18 cellular contexts compared by ENCODE assay signal in genomic region chr13:105979586-105979985, GRCh38.
DNase-seq lines count a peak whose midpoint lies in the region; ATAC-seq, FAIRE-seq and TF ChIP-seq lines count a peak whose summit lies in the region.
"Had no signal": no experiment of that assay in that cellular context is flagged by ENCODE, and none has a peak within 500 bp of the region (broad histone marks: within the 10 kb centered on the region; RNA-seq: fewer than 3 reads in every experiment).

No MANE protein-coding gene starts in this region.

- peak; percentile 86 for ATAC-seq in Panc1
- peak; percentile 13 for ATAC-seq in stimulated activated effector memory CD8-positive, alpha-beta T cell treated with anti-CD3 and anti-CD28 coated beads, Interleukin-12 subunit alpha, Interleukin-12 subunit beta, amount 100 ng/mL, for 72 hours
- ATAC-seq in HG03175 (IDR thresholded peaks at IDR 0.05; ENCODE audit: unreplicated experiment) = no peak
- no peak for ATAC-seq in GM19023 (IDR thresholded peaks at IDR 0.05; ENCODE audit: unreplicated experiment)
- ATAC-seq: activated CD8-positive, alpha-beta memory T cell treated with anti-CD3 and anti-CD28 coated beads, Interleukin-2, amount 10 ng/mL, durations not matched to agents 7 days and 5 days; GM12878; HCT116; heart left ventricle had no signal

- DNase-seq in NCI-H1930 (lab: John Stamatoyannopoulos, UW) = peak; percentile 44 to 61
- no peak for DNase-seq in Panc1 (ENCODE audit: low read depth, low spot score)
- no peak for DNase-seq in keratinocyte (ENCODE audit: low read depth, low spot score)
- DNase-seq in stimulated activated effector memory CD8-positive, alpha-beta T cell treated with anti-CD3 and anti-CD28 coated beads, Interleukin-12 subunit alpha, Interleukin-12 subunit beta, amount 100 ng/mL, for 72 hours (ENCODE audit: low spot score in 2 of 2) = no peak
- DNase-seq in AG08396 (ENCODE audit: low spot score) = no peak
- DNase-seq in spleen = no peak
- DNase-seq: activated CD8-positive, alpha-beta memory T cell treated with anti-CD3 and anti-CD28 coated beads, Interleukin-2, amount 10 ng/mL, durations not matched to agents 7 days and 5 days; adrenal gland; endodermal cell; heart left ventricle; NCI-H2227 treated with DMSO at 0.1 percent for 48 hours; SHP77; sigmoid colon had no signal

- H3K4me1 Mint-ChIP-seq in stimulated activated effector memory CD8-positive, alpha-beta T cell treated with anti-CD3 and anti-CD28 coated beads, Interleukin-12 subunit alpha, Interleukin-12 subunit beta, amount 100 ng/mL, for 72 hours = no peaks in the 10 kb centered on the region
- H3K4me1 Mint-ChIP-seq: activated CD8-positive, alpha-beta memory T cell treated with anti-CD3 and anti-CD28 coated beads, Interleukin-2, amount 10 ng/mL, durations not matched to agents 7 days and 5 days; IgD-negative memory B cell had no signal

- H3K9me3 Mint-ChIP-seq in stimulated activated effector memory CD8-positive, alpha-beta T cell treated with anti-CD3 and anti-CD28 coated beads, Interleukin-12 subunit alpha, Interleukin-12 subunit beta, amount 100 ng/mL, for 72 hours = peaks cover 3% of the 10 kb centered on the region

- intact Hi-C loops in Panc1 (cut with micrococcal nuclease; ENCODE audit: unreplicated experiment) (no loop called here), spleen (cut with DNase I; ENCODE audit: low total_unique reads) (no loop called here)

- no peak for TF ChIP-seq POLR2A in spleen (IDR thresholded peaks at IDR 0.05)

- no peak for FAIRE-seq in keratinocyte (lab: Jason Lieb, UNC)
- FAIRE-seq: GM12878 had no signal

- H3K4me3 ChIP-seq in Panc1 (ENCODE audit: low read depth in 2 of 2, low read length in 2 of 2) (no peak overlapping the region), keratinocyte (ENCODE audit: control insufficient read depth in 2 of 3, extremely low read depth in 1 of 3, insufficient read depth in 2 of 3, low read depth in 1 of 3, low read length in 3 of 3) (peak overlapping the region in 2 of 3 experiments; percentile 25 to 43), spleen (no peak overlapping the region)
- H3K4me3 ChIP-seq: adrenal gland, GM12878, heart left ventricle, sigmoid colon had no signal

- H3K36me3 Mint-ChIP-seq in stimulated activated effector memory CD8-positive, alpha-beta T cell treated with anti-CD3 and anti-CD28 coated beads, Interleukin-12 subunit alpha, Interleukin-12 subunit beta, amount 100 ng/mL, for 72 hours = no peaks in the 10 kb centered on the region
- H3K36me3 Mint-ChIP-seq: activated CD8-positive, alpha-beta memory T cell treated with anti-CD3 and anti-CD28 coated beads, Interleukin-2, amount 10 ng/mL, durations not matched to agents 7 days and 5 days; IgD-negative memory B cell had no signal

- no peaks in the 10 kb centered on the region for H3K79me2 ChIP-seq in keratinocyte (ENCODE audit: control insufficient read depth, insufficient read depth, low read length)

- 80 to 93% (median 82%) methylated on average over 6 of the region's 6 CpGs for WGBS in spleen, 5 donors

- in situ Hi-C loops in Panc1 (cut with HindIII; ENCODE audit: low pct_unique_long_range_greater_than_20kb, low sequenced_read_pairs) = no loop called here

- H3K9ac ChIP-seq in keratinocyte (ENCODE audit: control insufficient read depth, extremely low read depth, insufficient read depth, low read length) = peak overlapping the region; percentile 69

- CTCF ChIA-PET in Panc1 (lab: Charles Lee) = no interaction called here

- H2AFZ ChIP-seq in keratinocyte (ENCODE audit: control insufficient read depth, low read length) = peak overlapping the region; percentile 92

- H3K27me3 ChIP-seq in Panc1 (ENCODE audit: control insufficient read depth, insufficient read depth, low read length) (no peaks in the 10 kb centered on the region), keratinocyte (ENCODE audit: control insufficient read depth, extremely low read depth, insufficient read depth, low read length) (no peaks in the 10 kb centered on the region), spleen (replicated peaks in 1 of 7) (no peaks in the 10 kb centered on the region)
- H3K27me3 ChIP-seq: adrenal gland, heart left ventricle, sigmoid colon had no signal

- dilution Hi-C loops in keratinocyte (cut with MboI; ENCODE audit: extremely low pct_ligation_motif_present, low sequenced_read_pairs) = no loop called here

- no peak overlapping the region for H3K27ac Mint-ChIP-seq in stimulated activated effector memory CD8-positive, alpha-beta T cell treated with anti-CD3 and anti-CD28 coated beads, Interleukin-12 subunit alpha, Interleukin-12 subunit beta, amount 100 ng/mL, for 72 hours
- H3K27ac Mint-ChIP-seq: activated CD8-positive, alpha-beta memory T cell treated with anti-CD3 and anti-CD28 coated beads, Interleukin-2, amount 10 ng/mL, durations not matched to agents 7 days and 5 days; endodermal cell; IgD-negative memory B cell had no signal

- POLR2A ChIA-PET in Panc1 (lab: Charles Lee) = no interaction called here

- H3K27ac ChIP-seq in Panc1 (ENCODE audit: low read length) = peak overlapping the region; percentile 51; the same call in 1 of the 2 replicates
- peak overlapping the region; percentile 80 for H3K27ac ChIP-seq in keratinocyte (ENCODE audit: control insufficient read depth, insufficient read depth, low read length)
- H3K27ac ChIP-seq in spleen = no peak overlapping the region
- H3K27ac ChIP-seq: adrenal gland, heart left ventricle, sigmoid colon had no signal

- BruUV-seq in Panc1 (replicated peaks; lab: Mats Ljungman, UMichigan) = no TSS peak

- no peaks in the 10 kb centered on the region for H3K4me1 ChIP-seq in Panc1 (ENCODE audit: control insufficient read depth, insufficient read depth, low read length)
- H3K4me1 ChIP-seq in keratinocyte (ENCODE audit: control insufficient read depth, extremely low read depth, insufficient read depth, low read length) = peaks cover 18% of the 10 kb centered on the region
- H3K4me1 ChIP-seq in spleen = no peaks in the 10 kb centered on the region
- H3K4me1 ChIP-seq: adrenal gland, heart left ventricle, sigmoid colon had no signal

- H3K9me3 ChIP-seq in Panc1 (ENCODE audit: control insufficient read depth, insufficient read depth, low read depth, low read length) (no peaks in the 10 kb centered on the region), keratinocyte (ENCODE audit: control insufficient read depth, low read depth, low read length) (no peaks in the 10 kb centered on the region), spleen (peaks cover 0 to 6% (median 0%) of the 10 kb centered on the region in 8 donors)
- H3K9me3 ChIP-seq: adrenal gland, heart left ventricle, sigmoid colon had no signal

- H3K9me1 ChIP-seq in keratinocyte (ENCODE audit: control insufficient read depth, extremely low read depth, insufficient read depth, low read length) = peaks cover 2% of the 10 kb centered on the region

- no peaks in the 10 kb centered on the region for H4K20me1 ChIP-seq in keratinocyte (ENCODE audit: control insufficient read depth, extremely low read depth, insufficient read depth, low read length)

- H3K36me3 ChIP-seq in Panc1 (ENCODE audit: control insufficient read depth, insufficient read depth, low read length) (no peaks in the 10 kb centered on the region), keratinocyte (ENCODE audit: control insufficient read depth in 2 of 2, extremely low read depth in 1 of 2, insufficient read depth in 2 of 2, low read length in 2 of 2) (no peaks in the 10 kb centered on the region), spleen (no peaks in the 10 kb centered on the region)
- H3K36me3 ChIP-seq: adrenal gland, heart left ventricle, sigmoid colon had no signal

- peak overlapping the region; percentile 77 for H3K4me2 ChIP-seq in keratinocyte (ENCODE audit: control insufficient read depth, extremely low read depth, insufficient read depth, low read depth, low read length)

- TF ChIP-seq CTCF in Panc1 (IDR thresholded peaks at IDR 0.05) (no peak), keratinocyte (optimal IDR thresholded peaks at IDR 0.05 in 1 of 3, IDR thresholded peaks at IDR 0.05 in 1 of 3, conservative IDR thresholded peaks at IDR 0.05 in 1 of 3; ENCODE audit: extremely low read depth in 1 of 3, insufficient read depth in 2 of 3, low read length in 3 of 3) (no peak), spleen (IDR thresholded peaks at IDR 0.05 in 8 of 11, conservative IDR thresholded peaks at IDR 0.05 in 3 of 11) (no peak)

- H3K4me3 Mint-ChIP-seq in stimulated activated effector memory CD8-positive, alpha-beta T cell treated with anti-CD3 and anti-CD28 coated beads, Interleukin-12 subunit alpha, Interleukin-12 subunit beta, amount 100 ng/mL, for 72 hours = no peak overlapping the region
- H3K4me3 Mint-ChIP-seq: activated CD8-positive, alpha-beta memory T cell treated with anti-CD3 and anti-CD28 coated beads, Interleukin-2, amount 10 ng/mL, durations not matched to agents 7 days and 5 days; endodermal cell; IgD-negative memory B cell had no signal

Comparison
In these comparisons a context has a peak if more than half of its experiments do, and no peak if none do; other contexts are left out.
1. DNase-seq: peak in NCI-H1930 (2 of 2); none in Panc1 (single experiment), keratinocyte (single experiment), stimulated activated effector memory CD8-positive, alpha-beta T cell treated with anti-CD3 and anti-CD28 coated beads, Interleukin-12 subunit alpha, Interleukin-12 subunit beta, amount 100 ng/mL, for 72 hours (0 of 2), AG08396 (single experiment) and spleen (single experiment).
2. ATAC-seq: peak in Panc1 (single experiment) and stimulated activated effector memory CD8-positive, alpha-beta T cell treated with anti-CD3 and anti-CD28 coated beads, Interleukin-12 subunit alpha, Interleukin-12 subunit beta, amount 100 ng/mL, for 72 hours (single experiment); none in HG03175 (single experiment) and GM19023 (single experiment).
3. H3K27ac ChIP-seq: peak in Panc1 (single experiment) and keratinocyte (single experiment); none in spleen (0 of 8).
4. H3K4me3 ChIP-seq: peak in keratinocyte (2 of 3); none in Panc1 (0 of 2) and spleen (0 of 8).